22 cellular contexts compared by ENCODE assay signal in the genomic region with DNA sequence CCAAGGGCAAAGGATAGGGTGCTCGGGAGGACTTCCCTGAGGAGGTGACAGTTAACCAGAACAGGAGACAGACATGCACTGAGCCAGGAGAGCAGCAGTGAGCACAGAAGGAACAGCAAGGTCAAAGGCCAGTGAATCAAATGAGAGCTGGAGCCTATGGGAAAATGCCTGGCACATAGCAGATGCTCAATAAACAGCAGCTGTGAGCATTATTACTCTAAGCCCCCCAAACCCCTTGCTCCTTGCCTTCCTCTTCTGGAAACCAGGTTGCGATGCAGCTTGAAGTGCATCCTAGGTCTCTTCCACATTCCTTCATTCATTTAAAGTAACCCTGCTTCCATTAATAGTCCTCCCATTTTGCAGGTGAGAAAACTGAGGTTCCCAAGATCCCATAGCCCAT. TPM values are rescaled to one million over a fixed set of nuclear protein-coding genes. Genes with fewer than 3 reads are reported as not detected.
"Had no signal": no experiment of that assay in that cellular context is flagged by ENCODE, and none has a peak within 500 bp of the region (broad histone marks: within the 10 kb centered on the region; RNA-seq: fewer than 3 reads in every experiment).

No MANE protein-coding gene starts in this region.

- H3K9me3 Mint-ChIP-seq: mesothelial cell of epicardium; naive B cell; natural killer cell; stimulated activated memory B cell treated with anti-CD40 and anti-IgM and Interleukin-4, amounts not matched to agents 10 μg/mL and 1 μg/mL and 100 μg/mL, for 72 hours; stimulated activated naive CD8-positive, alpha-beta T cell treated with anti-CD3 and anti-CD28 coated beads, Interleukin-15, amount 100 ng/mL, for 72 hours; type B pancreatic cell had no signal

- H3K27ac Mint-ChIP-seq: immature natural killer cell; mesothelial cell of epicardium; natural killer cell; progenitor cell of endocrine pancreas; stimulated activated memory B cell treated with anti-CD40 and anti-IgM and Interleukin-4, amounts not matched to agents 10 μg/mL and 1 μg/mL and 100 μg/mL, for 72 hours; stimulated activated naive CD8-positive, alpha-beta T cell treated with anti-CD3 and anti-CD28 coated beads, Interleukin-15, amount 100 ng/mL, for 72 hours; type B pancreatic cell had no signal

- H3K36me3 Mint-ChIP-seq: immature natural killer cell; mesothelial cell of epicardium; naive B cell; natural killer cell; stimulated activated memory B cell treated with anti-CD40 and anti-IgM and Interleukin-4, amounts not matched to agents 10 μg/mL and 1 μg/mL and 100 μg/mL, for 72 hours; type B pancreatic cell had no signal

- DNase-seq: hypothalamus; immature natural killer cell; kidney; left ventricle myocardium inferior; mesendoderm; naive B cell; natural killer cell; ovary; right lobe of liver; stimulated activated CD4-positive, alpha-beta T cell treated with anti-CD3 and anti-CD28 coated beads, Interleukin-1b, Interleukin-23, amount 100 ng/mL, for 48 hours; stimulated activated CD4-positive, alpha-beta T cell treated with anti-CD3 and anti-CD28 coated beads, Interleukin-2, amount 100 ng/mL, for 48 hours; stimulated activated CD4-positive, alpha-beta T cell treated with anti-CD3 and anti-CD28 coated beads, Interleukin-4, amount 100 ng/mL, for 4 hours; stimulated activated CD8-positive, alpha-beta memory T cell treated with anti-CD3 and anti-CD28 coated beads, Interleukin-4, amount 100 ng/mL, for 48 hours; stimulated activated naive CD4-positive, alpha-beta T cell treated with Interleukin-2 at 50 U/mL for 16 hours; stimulated activated naive CD8-positive, alpha-beta T cell treated with anti-CD3 and anti-CD28 coated beads, Interleukin-15, amount 100 ng/mL, for 72 hours; substantia nigra; uterus had no signal

- H3K4me3 Mint-ChIP-seq: immature natural killer cell; mesothelial cell of epicardium; naive B cell; natural killer cell; stimulated activated memory B cell treated with anti-CD40 and anti-IgM and Interleukin-4, amounts not matched to agents 10 μg/mL and 1 μg/mL and 100 μg/mL, for 72 hours; stimulated activated naive CD8-positive, alpha-beta T cell treated with anti-CD3 and anti-CD28 coated beads, Interleukin-15, amount 100 ng/mL, for 72 hours; type B pancreatic cell had no signal

- ATAC-seq: natural killer cell; right lobe of liver; stimulated activated memory B cell treated with anti-CD40 and anti-IgM and Interleukin-4, amounts not matched to agents 10 μg/mL and 1 μg/mL and 100 μg/mL, for 72 hours; stimulated activated naive CD8-positive, alpha-beta T cell treated with anti-CD3 and anti-CD28 coated beads, Interleukin-15, amount 100 ng/mL, for 72 hours had no signal

RNA-seq across cellular contexts. Expression of a gene that starts 13.0 kb away (rescaled TPM):
- total RNA-seq: left ventricle myocardium inferior, right atrium auricular region had no signal
